1 cellular context compared by ENCODE assay signal in genomic region chr2:233854241-233854981, GRCh38.
TF ChIP-seq lines count a peak whose summit lies in the region.

TSS of gene HJURP (minus strand) at chr2:233854535. CDS start at chr2:233854500, 35 bp downstream.

TF ChIP-seq in GM12878, 131 proteins besides CTCF, POLR2A, EP300 and RAD21 (continued from another document):
- no peak for TF ChIP-seq USF1 (IDR thresholded peaks at IDR 0.05; ENCODE audit: borderline replicate concordance, extremely low read length, insufficient read depth, low read depth, low read length)
- TF ChIP-seq CHD4 (IDR thresholded peaks at IDR 0.05) = no peak
- no peak for TF ChIP-seq HDGF (IDR thresholded peaks at IDR 0.05)
- peak; percentile 52; the same call in 1 of the 2 replicates for TF ChIP-seq SMAD5 (IDR thresholded peaks at IDR 0.05; ENCODE audit: low read depth)
- no peak for TF ChIP-seq DPF2 (IDR thresholded peaks at IDR 0.05)
- peak; percentile 76 for TF ChIP-seq POLR2AphosphoS5 (IDR thresholded peaks at IDR 0.05; ENCODE audit: low read length)
